In the genomic region with DNA sequence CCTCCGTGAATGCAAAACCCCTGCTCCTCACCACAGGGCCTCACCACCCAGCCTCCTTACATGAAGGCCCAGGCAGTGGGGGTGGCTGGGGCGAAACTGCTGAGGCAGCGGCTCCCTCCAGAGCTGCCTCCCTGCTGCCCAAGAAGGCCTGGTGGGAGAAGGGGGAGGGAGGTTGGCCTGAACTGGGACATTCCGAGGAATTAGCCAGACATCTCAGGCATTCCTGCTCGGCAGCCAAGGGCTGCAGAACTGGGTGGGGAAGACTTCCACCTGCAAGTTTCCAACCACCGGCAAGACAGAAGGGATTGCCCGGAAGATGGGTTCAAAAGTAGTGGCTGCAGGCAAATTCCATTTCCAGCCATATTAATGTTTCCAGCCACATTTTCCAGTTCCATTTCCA, we compare ENCODE assay signal across 14 cellular contexts. TPM values are rescaled to one million over a fixed set of nuclear protein-coding genes. Genes with fewer than 3 reads are reported as not detected.
DNase-seq lines count a peak whose midpoint lies in the region; ATAC-seq and TF ChIP-seq lines count a peak whose summit lies in the region.
"Had no signal": no experiment of that assay in that cellular context is flagged by ENCODE, and none has a peak within 500 bp of the region (broad histone marks: within the 10 kb centered on the region; RNA-seq: fewer than 3 reads in every experiment).

No MANE protein-coding gene starts in this region.

- peak overlapping the region; percentile 56 to 80 (median 66) for H3K27ac ChIP-seq in thyroid gland
- H3K27ac ChIP-seq: pancreas, upper lobe of left lung had no signal

- no peak for ATAC-seq in natural killer cell
- ATAC-seq: pancreas had no signal

- TF ChIP-seq CTCF in thyroid gland (IDR thresholded peaks at IDR 0.05) (no peak), natural killer cell (IDR thresholded peaks at IDR 0.05) (no peak)

- no peaks in the 10 kb centered on the region for H3K9me3 ChIP-seq in thyroid gland
- H3K9me3 ChIP-seq: pancreas, upper lobe of left lung had no signal

- H3K4me3 Mint-ChIP-seq in natural killer cell: no peak overlapping the region
- H3K4me3 Mint-ChIP-seq: activated CD4-positive, alpha-beta memory T cell treated with anti-CD3 and anti-CD28 coated beads for 36 hours; activated naive CD8-positive, alpha-beta T cell treated with anti-CD3 and anti-CD28 coated beads for 36 hours had no signal

- H3K27me3 Mint-ChIP-seq in natural killer cell (ENCODE audit: low read depth in 2 of 2): no peaks in the 10 kb centered on the region
- H3K27me3 Mint-ChIP-seq: activated CD4-positive, alpha-beta memory T cell treated with anti-CD3 and anti-CD28 coated beads for 36 hours; activated naive CD8-positive, alpha-beta T cell treated with anti-CD3 and anti-CD28 coated beads for 36 hours had no signal

- no peaks in the 10 kb centered on the region for H3K9me3 Mint-ChIP-seq in natural killer cell
- H3K9me3 Mint-ChIP-seq: activated CD4-positive, alpha-beta memory T cell treated with anti-CD3 and anti-CD28 coated beads for 36 hours; activated naive CD8-positive, alpha-beta T cell treated with anti-CD3 and anti-CD28 coated beads for 36 hours had no signal

- H3K4me1 Mint-ChIP-seq in natural killer cell: peaks cover 0 to 8% of the 10 kb centered on the region in 2 donors

- peak in 1 of 2 donors; percentile 29 for TF ChIP-seq POLR2A in thyroid gland (IDR thresholded peaks at IDR 0.05)

- H3K4me1 ChIP-seq in thyroid gland: peaks cover 20 to 24% of the 10 kb centered on the region in 2 donors
- H3K4me1 ChIP-seq: pancreas had no signal

- no peak overlapping the region for H3K27ac Mint-ChIP-seq in natural killer cell
- H3K27ac Mint-ChIP-seq: activated CD4-positive, alpha-beta memory T cell treated with anti-CD3 and anti-CD28 coated beads for 36 hours; activated naive CD8-positive, alpha-beta T cell treated with anti-CD3 and anti-CD28 coated beads for 36 hours had no signal

- 31 to 50% methylated on average over 3 to 7 of the region's 7 CpGs for WGBS in thyroid gland, 2 donors

- DNase-seq in activated effector memory CD4-positive, alpha-beta T cell treated with anti-CD3 and anti-CD28 coated beads, Interleukin-2, amount 50 U/mL, for 16 hours: peak; percentile 37
- DNase-seq in activated effector memory CD4-positive, alpha-beta T cell treated with Interleukin-2 at 50 U/mL for 16 hours: no peak
- DNase-seq in hepatic stellate cell (ENCODE audit: low spot score) (peak; percentile 43), thyroid gland (peak; percentile 84 to 91), NCI-H2196 treated with DMSO at 0.1 percent for 48 hours (lab: John Stamatoyannopoulos, UW; ENCODE audit: unreplicated experiment) (no peak), natural killer cell (no peak)
- DNase-seq: 8988T; activated CD4-positive, alpha-beta memory T cell treated with anti-CD3 and anti-CD28 coated beads for 36 hours; activated naive CD8-positive, alpha-beta T cell treated with anti-CD3 and anti-CD28 coated beads for 36 hours; effector CD8-positive, alpha-beta T cell; GF-D8; NCI-H1092; pancreas; upper lobe of left lung had no signal

- intact Hi-C loops in thyroid gland (cut with DNase I) (loop anchor here (10.0 kb wide), 1 partner anchor 47 kb away; a partner anchor contains a TSS), natural killer cell (cut with micrococcal nuclease) (no loop called here)

- H3K27me3 ChIP-seq in thyroid gland: no peaks in the 10 kb centered on the region
- H3K27me3 ChIP-seq: pancreas, upper lobe of left lung had no signal

- peaks cover 38 to 42% of the 10 kb centered on the region in 2 donors for H3K36me3 ChIP-seq in thyroid gland

- no peak overlapping the region for H3K4me3 ChIP-seq in thyroid gland (replicated peaks in 1 of 3)
- H3K4me3 ChIP-seq: pancreas, upper lobe of left lung had no signal

- no peaks in the 10 kb centered on the region for H3K36me3 Mint-ChIP-seq in natural killer cell

RNA-seq across cellular contexts. Expression of a gene that starts 2.3 kb away (rescaled TPM):
- total RNA-seq in thyroid gland (1 to 10 TPM; 1.1 to 6.7 (median 2.6) TPM), natural killer cell (1 to 10 TPM in 2 of 3 donors, under 1 TPM in 1; 0.82 to 1.1 (median 1.0) TPM)

RNA-seq across cellular contexts. Expression of a gene that starts 5.4 kb away (rescaled TPM):
- total RNA-seq in thyroid gland (100 to 1,000 TPM in 2 of 4 donors, 10 to 100 TPM in 2; 71.8 to 146 (median 91.4) TPM), natural killer cell (10 to 100 TPM; 23.7 to 30.4 (median 25.9) TPM)

RNA-seq across cellular contexts. Expression of a gene that starts 14.9 kb away (rescaled TPM):
- 10 to 100 TPM; 50.8 to 57.0 (median 51.4) TPM for total RNA-seq in thyroid gland
- 10 to 100 TPM; 56.6 to 63.9 (median 63.9) TPM for total RNA-seq in natural killer cell

RNA-seq across cellular contexts. Expression of a gene that starts 16.7 kb away (rescaled TPM):
- total RNA-seq in thyroid gland (100 to 1,000 TPM in 1 of 4 donors, 10 to 100 TPM in 3; 44.6 to 108 (median 63.1) TPM), natural killer cell (10 to 100 TPM; 40.8 to 61.4 (median 46.1) TPM)

RNA-seq across cellular contexts. Expression of a gene that starts 44.6 kb away (rescaled TPM):
- under 1 TPM in 1 of 4 donors, not detected in 3; 0.67 TPM for total RNA-seq in thyroid gland
- total RNA-seq in natural killer cell: under 1 TPM in 2 of 3 donors, not detected in 1; 0.25 to 0.35 TPM
- total RNA-seq: activated naive CD8-positive, alpha-beta T cell treated with anti-CD3 and anti-CD28 coated beads for 36 hours; pancreas; upper lobe of left lung had no signal

Comparison
In these comparisons a context has a peak if more than half of its experiments do, and no peak if none do; other contexts are left out.
1. DNase-seq: peak in activated effector memory CD4-positive, alpha-beta T cell treated with anti-CD3 and anti-CD28 coated beads, Interleukin-2, amount 50 U/mL, for 16 hours (single experiment), hepatic stellate cell (single experiment) and thyroid gland (2 of 2); none in activated effector memory CD4-positive, alpha-beta T cell treated with Interleukin-2 at 50 U/mL for 16 hours (single experiment), NCI-H2196 treated with DMSO at 0.1 percent for 48 hours (single experiment) and natural killer cell (single experiment).